ENCODE assay signal across 1 cellular context in the genomic region with DNA sequence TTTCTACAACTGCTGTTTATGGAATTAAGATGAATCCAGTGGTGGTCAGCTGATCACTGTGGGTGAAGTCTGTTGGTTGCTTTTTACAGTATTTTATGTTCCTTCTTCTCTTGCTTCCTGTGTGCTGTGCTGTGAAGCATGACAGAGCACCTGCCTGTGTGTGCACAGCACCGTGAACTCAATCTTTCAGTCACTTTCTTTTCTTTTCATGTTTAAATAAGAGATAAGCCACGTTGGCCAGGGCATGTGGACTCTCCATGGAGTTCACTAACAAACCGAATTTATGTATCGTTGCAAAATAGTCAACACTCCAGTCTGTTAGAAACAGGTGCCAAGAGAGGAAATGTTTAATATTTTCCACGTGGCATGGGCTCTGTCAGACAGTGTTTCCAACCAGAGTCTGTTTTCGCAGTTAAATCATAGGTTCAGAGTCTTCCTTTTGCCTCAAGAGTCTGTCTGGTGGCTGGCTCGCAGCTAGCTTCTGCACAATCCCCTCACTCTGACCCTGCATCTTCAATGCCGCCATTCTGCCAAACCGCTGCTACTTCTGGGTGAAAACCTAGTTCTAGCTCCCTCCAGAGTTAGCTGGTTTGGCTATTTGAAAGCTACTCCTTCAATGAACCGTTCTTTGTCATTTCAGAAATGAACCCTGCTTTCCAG.
TF ChIP-seq lines count a peak whose summit lies in the region.

No MANE protein-coding gene starts in this region.

TF ChIP-seq in GM23338, 12 proteins besides CTCF, POLR2A, EP300 and RAD21 (continued from another document):
- TF ChIP-seq, protein P1, sequence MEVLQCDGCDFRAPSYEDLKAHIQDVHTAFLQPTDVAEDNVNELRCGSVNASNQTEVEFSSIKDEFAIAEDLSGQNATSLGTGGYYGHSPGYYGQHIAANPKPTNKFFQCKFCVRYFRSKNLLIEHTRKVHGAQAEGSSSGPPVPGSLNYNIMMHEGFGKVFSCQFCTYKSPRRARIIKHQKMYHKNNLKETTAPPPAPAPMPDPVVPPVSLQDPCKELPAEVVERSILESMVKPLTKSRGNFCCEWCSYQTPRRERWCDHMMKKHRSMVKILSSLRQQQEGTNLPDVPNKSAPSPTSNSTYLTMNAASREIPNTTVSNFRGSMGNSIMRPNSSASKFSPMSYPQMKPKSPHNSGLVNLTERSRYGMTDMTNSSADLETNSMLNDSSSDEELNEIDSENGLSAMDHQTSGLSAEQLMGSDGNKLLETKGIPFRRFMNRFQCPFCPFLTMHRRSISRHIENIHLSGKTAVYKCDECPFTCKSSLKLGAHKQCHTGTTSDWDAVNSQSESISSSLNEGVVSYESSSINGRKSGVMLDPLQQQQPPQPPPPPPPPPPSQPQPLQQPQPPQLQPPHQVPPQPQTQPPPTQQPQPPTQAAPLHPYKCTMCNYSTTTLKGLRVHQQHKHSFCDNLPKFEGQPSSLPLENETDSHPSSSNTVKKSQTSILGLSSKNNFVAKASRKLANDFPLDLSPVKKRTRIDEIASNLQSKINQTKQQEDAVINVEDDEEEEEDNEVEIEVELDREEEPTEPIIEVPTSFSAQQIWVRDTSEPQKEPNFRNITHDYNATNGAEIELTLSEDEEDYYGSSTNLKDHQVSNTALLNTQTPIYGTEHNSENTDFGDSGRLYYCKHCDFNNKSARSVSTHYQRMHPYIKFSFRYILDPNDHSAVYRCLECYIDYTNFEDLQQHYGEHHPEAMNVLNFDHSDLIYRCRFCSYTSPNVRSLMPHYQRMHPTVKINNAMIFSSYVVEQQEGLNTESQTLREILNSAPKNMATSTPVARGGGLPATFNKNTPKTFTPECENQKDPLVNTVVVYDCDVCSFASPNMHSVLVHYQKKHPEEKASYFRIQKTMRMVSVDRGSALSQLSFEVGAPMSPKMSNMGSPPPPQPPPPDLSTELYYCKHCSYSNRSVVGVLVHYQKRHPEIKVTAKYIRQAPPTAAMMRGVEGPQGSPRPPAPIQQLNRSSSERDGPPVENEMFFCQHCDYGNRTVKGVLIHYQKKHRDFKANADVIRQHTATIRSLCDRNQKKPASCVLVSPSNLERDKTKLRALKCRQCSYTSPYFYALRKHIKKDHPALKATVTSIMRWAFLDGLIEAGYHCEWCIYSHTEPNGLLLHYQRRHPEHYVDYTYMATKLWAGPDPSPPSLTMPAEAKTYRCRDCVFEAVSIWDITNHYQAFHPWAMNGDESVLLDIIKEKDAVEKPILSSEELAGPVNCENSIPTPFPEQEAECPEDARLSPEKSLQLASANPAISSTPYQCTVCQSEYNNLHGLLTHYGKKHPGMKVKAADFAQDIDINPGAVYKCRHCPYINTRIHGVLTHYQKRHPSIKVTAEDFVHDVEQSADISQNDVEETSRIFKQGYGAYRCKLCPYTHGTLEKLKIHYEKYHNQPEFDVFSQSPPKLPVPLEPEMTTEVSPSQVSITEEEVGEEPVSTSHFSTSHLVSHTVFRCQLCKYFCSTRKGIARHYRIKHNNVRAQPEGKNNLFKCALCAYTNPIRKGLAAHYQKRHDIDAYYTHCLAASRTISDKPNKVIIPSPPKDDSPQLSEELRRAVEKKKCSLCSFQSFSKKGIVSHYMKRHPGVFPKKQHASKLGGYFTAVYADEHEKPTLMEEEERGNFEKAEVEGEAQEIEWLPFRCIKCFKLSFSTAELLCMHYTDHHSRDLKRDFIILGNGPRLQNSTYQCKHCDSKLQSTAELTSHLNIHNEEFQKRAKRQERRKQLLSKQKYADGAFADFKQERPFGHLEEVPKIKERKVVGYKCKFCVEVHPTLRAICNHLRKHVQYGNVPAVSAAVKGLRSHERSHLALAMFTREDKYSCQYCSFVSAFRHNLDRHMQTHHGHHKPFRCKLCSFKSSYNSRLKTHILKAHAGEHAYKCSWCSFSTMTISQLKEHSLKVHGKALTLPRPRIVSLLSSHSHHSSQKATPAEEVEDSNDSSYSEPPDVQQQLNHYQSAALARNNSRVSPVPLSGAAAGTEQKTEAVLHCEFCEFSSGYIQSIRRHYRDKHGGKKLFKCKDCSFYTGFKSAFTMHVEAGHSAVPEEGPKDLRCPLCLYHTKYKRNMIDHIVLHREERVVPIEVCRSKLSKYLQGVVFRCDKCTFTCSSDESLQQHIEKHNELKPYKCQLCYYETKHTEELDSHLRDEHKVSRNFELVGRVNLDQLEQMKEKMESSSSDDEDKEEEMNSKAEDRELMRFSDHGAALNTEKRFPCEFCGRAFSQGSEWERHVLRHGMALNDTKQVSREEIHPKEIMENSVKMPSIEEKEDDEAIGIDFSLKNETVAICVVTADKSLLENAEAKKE (CRISPR knock-in tag; IDR thresholded peaks at IDR 0.05): no peak
- TF ChIP-seq CREB1 (CRISPR knock-in tag; IDR thresholded peaks at IDR 0.05; ENCODE audit: low read depth) (no peak), POLR2AphosphoS5 (IDR thresholded peaks at IDR 0.05; ENCODE audit: low read depth) (no peak), ZNF331 (CRISPR knock-in tag; IDR thresholded peaks at IDR 0.05; ENCODE audit: low read depth) (no peak), ZNF114 (CRISPR knock-in tag; IDR thresholded peaks at IDR 0.05) (no peak), JUNB (IDR thresholded peaks at IDR 0.05; ENCODE audit: unreplicated experiment) (no peak), NANOG (IDR thresholded peaks at IDR 0.05; ENCODE audit: borderline replicate concordance) (no peak), STAT1 (IDR thresholded peaks at IDR 0.05; ENCODE audit: unreplicated experiment) (no peak), EZH2 (IDR thresholded peaks at IDR 0.05; ENCODE audit: low read depth, unreplicated experiment) (no peak)
- TF ChIP-seq, protein P2, sequence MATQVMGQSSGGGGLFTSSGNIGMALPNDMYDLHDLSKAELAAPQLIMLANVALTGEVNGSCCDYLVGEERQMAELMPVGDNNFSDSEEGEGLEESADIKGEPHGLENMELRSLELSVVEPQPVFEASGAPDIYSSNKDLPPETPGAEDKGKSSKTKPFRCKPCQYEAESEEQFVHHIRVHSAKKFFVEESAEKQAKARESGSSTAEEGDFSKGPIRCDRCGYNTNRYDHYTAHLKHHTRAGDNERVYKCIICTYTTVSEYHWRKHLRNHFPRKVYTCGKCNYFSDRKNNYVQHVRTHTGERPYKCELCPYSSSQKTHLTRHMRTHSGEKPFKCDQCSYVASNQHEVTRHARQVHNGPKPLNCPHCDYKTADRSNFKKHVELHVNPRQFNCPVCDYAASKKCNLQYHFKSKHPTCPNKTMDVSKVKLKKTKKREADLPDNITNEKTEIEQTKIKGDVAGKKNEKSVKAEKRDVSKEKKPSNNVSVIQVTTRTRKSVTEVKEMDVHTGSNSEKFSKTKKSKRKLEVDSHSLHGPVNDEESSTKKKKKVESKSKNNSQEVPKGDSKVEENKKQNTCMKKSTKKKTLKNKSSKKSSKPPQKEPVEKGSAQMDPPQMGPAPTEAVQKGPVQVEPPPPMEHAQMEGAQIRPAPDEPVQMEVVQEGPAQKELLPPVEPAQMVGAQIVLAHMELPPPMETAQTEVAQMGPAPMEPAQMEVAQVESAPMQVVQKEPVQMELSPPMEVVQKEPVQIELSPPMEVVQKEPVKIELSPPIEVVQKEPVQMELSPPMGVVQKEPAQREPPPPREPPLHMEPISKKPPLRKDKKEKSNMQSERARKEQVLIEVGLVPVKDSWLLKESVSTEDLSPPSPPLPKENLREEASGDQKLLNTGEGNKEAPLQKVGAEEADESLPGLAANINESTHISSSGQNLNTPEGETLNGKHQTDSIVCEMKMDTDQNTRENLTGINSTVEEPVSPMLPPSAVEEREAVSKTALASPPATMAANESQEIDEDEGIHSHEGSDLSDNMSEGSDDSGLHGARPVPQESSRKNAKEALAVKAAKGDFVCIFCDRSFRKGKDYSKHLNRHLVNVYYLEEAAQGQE (IDR thresholded peaks at IDR 0.05; ENCODE audit: unreplicated experiment): no peak
- TF ChIP-seq, protein P3, sequence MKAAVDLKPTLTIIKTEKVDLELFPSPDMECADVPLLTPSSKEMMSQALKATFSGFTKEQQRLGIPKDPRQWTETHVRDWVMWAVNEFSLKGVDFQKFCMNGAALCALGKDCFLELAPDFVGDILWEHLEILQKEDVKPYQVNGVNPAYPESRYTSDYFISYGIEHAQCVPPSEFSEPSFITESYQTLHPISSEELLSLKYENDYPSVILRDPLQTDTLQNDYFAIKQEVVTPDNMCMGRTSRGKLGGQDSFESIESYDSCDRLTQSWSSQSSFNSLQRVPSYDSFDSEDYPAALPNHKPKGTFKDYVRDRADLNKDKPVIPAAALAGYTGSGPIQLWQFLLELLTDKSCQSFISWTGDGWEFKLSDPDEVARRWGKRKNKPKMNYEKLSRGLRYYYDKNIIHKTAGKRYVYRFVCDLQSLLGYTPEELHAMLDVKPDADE (IDR thresholded peaks at IDR 0.05): no peak
TF ChIP-seq in GM23338: peak in this region for 0.
